6 cellular contexts compared by ENCODE assay signal in genomic region chr17:42120161-42121065, GRCh38. TPM values are rescaled to one million over a fixed set of nuclear protein-coding genes. Genes with fewer than 3 reads are reported as not detected.
DNase-seq lines count a peak whose midpoint lies in the region; ATAC-seq, FAIRE-seq and TF ChIP-seq lines count a peak whose summit lies in the region.

No MANE protein-coding gene starts in this region.

- ATAC-seq in GM18517 (IDR thresholded peaks at IDR 0.05; ENCODE audit: unreplicated experiment), result no peak

- no peak overlapping the region; the same call in 1 of the 2 replicates for H3K27ac ChIP-seq in SK-N-MC

- FAIRE-seq in GM12891 (lab: Jason Lieb, UNC) (peak; percentile 76), urothelium cell line (lab: Jason Lieb, UNC) (no peak)

- DNase-seq in GM12891 (ENCODE audit: insufficient read length, low spot score) (no peak), SK-N-MC (ENCODE audit: low read depth, low spot score) (no peak), urothelium cell line (ENCODE audit: low spot score) (peak; percentile 68), NCI-H446 treated with DMSO at 0.1 percent for 48 hours (lab: John Stamatoyannopoulos, UW) (no peak)

- H3K4me3 ChIP-seq in SK-N-MC, result peak overlapping the region; percentile 88
- H3K4me3 ChIP-seq in iPS-11a (ENCODE audit: low read depth, low read length), result peak overlapping the region; percentile 35

- H3K9me3 ChIP-seq in SK-N-MC (ENCODE audit: low read depth, low read length), result no peaks in the 10 kb centered on the region

- peak overlapping the region; percentile 90 for H3K9ac ChIP-seq in SK-N-MC (ENCODE audit: insufficient read length)

- no peak for TF ChIP-seq POLR2A in GM12891 (IDR thresholded peaks at IDR 0.05; ENCODE audit: low read depth, low read length)

- peaks cover 34% of the 10 kb centered on the region; the same call in 1 of the 2 replicates for H3K36me3 ChIP-seq in SK-N-MC (ENCODE audit: insufficient read depth, low read length)

TF ChIP-seq in GM12891, 5 proteins besides CTCF, POLR2A, EP300 and RAD21:
- TF ChIP-seq SPI1 (IDR thresholded peaks at IDR 0.05; ENCODE audit: low read depth, low read length) (no peak), POU2F2 (IDR thresholded peaks at IDR 0.05; ENCODE audit: low read depth, low read length) (no peak), TAF1 (IDR thresholded peaks at IDR 0.05; ENCODE audit: low read depth, low read length) (no peak), POLR2AphosphoS5 (IDR thresholded peaks at IDR 0.05; ENCODE audit: low read depth, low read length) (no peak), PAX5 (IDR thresholded peaks at IDR 0.05; ENCODE audit: insufficient read depth, low read length, severe bottlenecking) (no peak)
TF ChIP-seq in GM12891: peak in this region for 0.

RNA-seq across cellular contexts. Expression of gene KAT2A, which starts 0.8 kb away (rescaled TPM):
- 25.3 TPM for polyA plus RNA-seq in GM12891 (2012; ENCODE audit: low read depth, missing spikeins)

RNA-seq across cellular contexts. Expression of gene HSPB9, which starts 2.2 kb away (rescaled TPM):
- polyA plus RNA-seq in GM12891 (2012; ENCODE audit: low read depth, missing spikeins), result 0.14 TPM

RNA-seq across cellular contexts. Expression of gene DHX58, which starts 7.9 kb away (rescaled TPM):
- 21.0 TPM for polyA plus RNA-seq in GM12891 (2012; ENCODE audit: low read depth, missing spikeins)

RNA-seq across cellular contexts. Expression of gene ZNF385C, which starts 22.1 kb away (rescaled TPM):
- 1.1 TPM for polyA plus RNA-seq in GM12891 (2012; ENCODE audit: low read depth, missing spikeins)

RNA-seq across cellular contexts. Expression of gene RAB5C, which starts 34.4 kb away (rescaled TPM):
- 58.1 TPM for polyA plus RNA-seq in GM12891 (2012; ENCODE audit: low read depth, missing spikeins)
